1 cellular context compared by ENCODE assay signal in the genomic region with DNA sequence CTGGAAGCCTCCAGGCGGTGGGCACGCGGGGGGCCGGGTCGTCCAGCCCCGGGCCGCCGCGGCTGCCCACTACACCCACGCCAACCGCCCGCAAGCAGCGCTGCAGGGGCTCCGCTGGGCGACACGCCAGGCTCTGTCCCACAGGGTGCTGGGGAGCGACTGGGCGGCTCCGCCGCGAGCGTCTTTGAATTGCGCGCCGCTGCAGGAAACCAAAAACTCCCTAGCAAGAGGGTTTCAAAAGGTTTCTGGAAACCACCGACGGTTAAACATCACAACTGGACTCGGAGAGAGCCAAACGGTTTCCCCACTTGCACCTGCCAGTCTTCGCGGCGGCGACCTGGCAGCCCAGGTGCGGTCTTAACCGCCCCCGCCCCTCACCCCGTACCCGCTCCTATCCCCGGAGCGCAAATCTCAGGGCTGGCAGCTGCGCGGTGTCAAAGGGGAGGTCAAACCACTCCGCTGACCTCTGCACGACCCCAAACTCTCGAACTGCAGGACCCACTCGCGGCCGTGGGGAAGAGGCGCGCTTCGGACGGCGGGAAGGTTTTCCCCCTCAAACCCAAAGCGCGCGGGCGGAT.
TF ChIP-seq lines count a peak whose summit lies in the region.

No MANE protein-coding gene starts in this region.

TF ChIP-seq in GM12878, 131 proteins besides CTCF, POLR2A, EP300 and RAD21 (continued from another document and continues in another):
- TF ChIP-seq PAX5 (IDR thresholded peaks at IDR 0.05; ENCODE audit: borderline replicate concordance, low read depth, low read length) (peak; percentile 58), MTA3 (IDR thresholded peaks at IDR 0.05; ENCODE audit: borderline replicate concordance, low read length) (0 out of 2 replicates have a peak, but pooled peaks have one; percentile 44), FOS (IDR thresholded peaks at IDR 0.05; ENCODE audit: borderline replicate concordance, extremely low read depth, insufficient read length) (no peak), BHLHE40 (IDR thresholded peaks at IDR 0.05; ENCODE audit: borderline replicate concordance in 1 of 2, low read depth in 2 of 2, low read length in 1 of 2) (peak in 1 of 2 experiments; percentile 42; a peak in 2 of 4 replicates), CHD1 (IDR thresholded peaks at IDR 0.05; ENCODE audit: low read depth, low read length) (0 out of 2 replicates have a peak, but pooled peaks have one; percentile 3), CEBPB (IDR thresholded peaks at IDR 0.05; ENCODE audit: borderline replicate concordance in 1 of 2, low read depth in 2 of 2, low read length in 2 of 2) (no peak), EED (IDR thresholded peaks at IDR 0.05; ENCODE audit: low read depth) (no peak; the same call in 1 of the 2 replicates), CREM (IDR thresholded peaks at IDR 0.05; ENCODE audit: low read depth) (peak; percentile 49), POLR2AphosphoS5 (IDR thresholded peaks at IDR 0.05; ENCODE audit: low read length) (peak; percentile 55; the same call in 1 of the 2 replicates), NR2C1 (IDR thresholded peaks at IDR 0.05) (peak; percentile 73), MYB (IDR thresholded peaks at IDR 0.05; ENCODE audit: borderline replicate concordance, low read depth, low read length) (peak; percentile 71), IKZF1 (conservative IDR thresholded peaks at IDR 0.05) (peak; percentile 77), BMI1 (IDR thresholded peaks at IDR 0.05; ENCODE audit: borderline replicate concordance) (no peak; the same call in 1 of the 2 replicates), NRF1 (conservative IDR thresholded peaks at IDR 0.05; ENCODE audit: low read depth, low read length) (no peak), MXI1 (IDR thresholded peaks at IDR 0.05; ENCODE audit: low read depth, low read length) (no peak; the same call in 1 of the 2 replicates), SREBF1 (IDR thresholded peaks at IDR 0.05; ENCODE audit: low read length) (no peak), YY1 (IDR thresholded peaks at IDR 0.05; ENCODE audit: low read depth, low read length) (0 out of 2 replicates have a peak, but pooled peaks have one; percentile 11), FOXM1 (IDR thresholded peaks at IDR 0.05; ENCODE audit: low read depth, low read length) (peak; percentile 83), MEF2B (IDR thresholded peaks at IDR 0.05; ENCODE audit: partially characterized antibody, poor library complexity, severe bottlenecking) (no peak), SMAD1 (IDR thresholded peaks at IDR 0.05; ENCODE audit: low read depth, partially characterized antibody) (no peak), BRCA1 (IDR thresholded peaks at IDR 0.05; ENCODE audit: low read depth, low read length) (no peak), SMARCA5 (IDR thresholded peaks at IDR 0.05) (no peak), ZNF207 (IDR thresholded peaks at IDR 0.05; ENCODE audit: borderline replicate concordance) (no peak), RFX5 (IDR thresholded peaks at IDR 0.05; ENCODE audit: low read depth, low read length) (no peak), RELA (IDR thresholded peaks at IDR 0.05; ENCODE audit: borderline replicate concordance, partially characterized antibody) (no peak), SMAD5 (IDR thresholded peaks at IDR 0.05; ENCODE audit: low read depth) (no peak; the same call in 1 of the 2 replicates), POLR2AphosphoS2 (IDR thresholded peaks at IDR 0.05; ENCODE audit: low read depth, low read length) (0 out of 2 replicates have a peak, but pooled peaks have one; percentile 84), ESRRA (IDR thresholded peaks at IDR 0.05; ENCODE audit: low read length) (no peak), IRF4 (IDR thresholded peaks at IDR 0.05; ENCODE audit: low read depth, low read length) (no peak), RCOR1 (conservative IDR thresholded peaks at IDR 0.05; ENCODE audit: low read depth, low read length) (no peak), GATAD2B (conservative IDR thresholded peaks at IDR 0.05; ENCODE audit: low read depth) (peak; percentile 71; the same call in 1 of the 2 replicates), EZH2 (IDR thresholded peaks at IDR 0.05; ENCODE audit: borderline replicate concordance, control insufficient read depth, low read depth, low read length) (no peak)
- TF ChIP-seq, protein P1, sequence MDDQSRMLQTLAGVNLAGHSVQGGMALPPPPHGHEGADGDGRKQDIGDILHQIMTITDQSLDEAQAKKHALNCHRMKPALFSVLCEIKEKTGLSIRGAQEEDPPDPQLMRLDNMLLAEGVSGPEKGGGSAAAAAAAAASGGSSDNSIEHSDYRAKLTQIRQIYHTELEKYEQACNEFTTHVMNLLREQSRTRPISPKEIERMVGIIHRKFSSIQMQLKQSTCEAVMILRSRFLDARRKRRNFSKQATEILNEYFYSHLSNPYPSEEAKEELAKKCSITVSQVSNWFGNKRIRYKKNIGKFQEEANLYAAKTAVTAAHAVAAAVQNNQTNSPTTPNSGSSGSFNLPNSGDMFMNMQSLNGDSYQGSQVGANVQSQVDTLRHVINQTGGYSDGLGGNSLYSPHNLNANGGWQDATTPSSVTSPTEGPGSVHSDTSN (IDR thresholded peaks at IDR 0.05; ENCODE audit: insufficient replicate concordance, low read depth, low read length), result no peak
- TF ChIP-seq, protein P2, sequence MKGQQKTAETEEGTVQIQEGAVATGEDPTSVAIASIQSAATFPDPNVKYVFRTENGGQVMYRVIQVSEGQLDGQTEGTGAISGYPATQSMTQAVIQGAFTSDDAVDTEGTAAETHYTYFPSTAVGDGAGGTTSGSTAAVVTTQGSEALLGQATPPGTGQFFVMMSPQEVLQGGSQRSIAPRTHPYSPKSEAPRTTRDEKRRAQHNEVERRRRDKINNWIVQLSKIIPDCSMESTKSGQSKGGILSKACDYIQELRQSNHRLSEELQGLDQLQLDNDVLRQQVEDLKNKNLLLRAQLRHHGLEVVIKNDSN (IDR thresholded peaks at IDR 0.05; ENCODE audit: borderline replicate concordance, extremely low read length, insufficient read depth, low read depth, low read length), result no peak
- TF ChIP-seq, protein P3, sequence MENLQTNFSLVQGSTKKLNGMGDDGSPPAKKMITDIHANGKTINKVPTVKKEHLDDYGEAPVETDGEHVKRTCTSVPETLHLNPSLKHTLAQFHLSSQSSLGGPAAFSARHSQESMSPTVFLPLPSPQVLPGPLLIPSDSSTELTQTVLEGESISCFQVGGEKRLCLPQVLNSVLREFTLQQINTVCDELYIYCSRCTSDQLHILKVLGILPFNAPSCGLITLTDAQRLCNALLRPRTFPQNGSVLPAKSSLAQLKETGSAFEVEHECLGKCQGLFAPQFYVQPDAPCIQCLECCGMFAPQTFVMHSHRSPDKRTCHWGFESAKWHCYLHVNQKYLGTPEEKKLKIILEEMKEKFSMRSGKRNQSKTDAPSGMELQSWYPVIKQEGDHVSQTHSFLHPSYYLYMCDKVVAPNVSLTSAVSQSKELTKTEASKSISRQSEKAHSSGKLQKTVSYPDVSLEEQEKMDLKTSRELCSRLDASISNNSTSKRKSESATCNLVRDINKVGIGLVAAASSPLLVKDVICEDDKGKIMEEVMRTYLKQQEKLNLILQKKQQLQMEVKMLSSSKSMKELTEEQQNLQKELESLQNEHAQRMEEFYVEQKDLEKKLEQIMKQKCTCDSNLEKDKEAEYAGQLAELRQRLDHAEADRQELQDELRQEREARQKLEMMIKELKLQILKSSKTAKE (IDR thresholded peaks at IDR 0.05; ENCODE audit: low read depth, poor library complexity, severe bottlenecking), result no peak
- TF ChIP-seq, protein P4, sequence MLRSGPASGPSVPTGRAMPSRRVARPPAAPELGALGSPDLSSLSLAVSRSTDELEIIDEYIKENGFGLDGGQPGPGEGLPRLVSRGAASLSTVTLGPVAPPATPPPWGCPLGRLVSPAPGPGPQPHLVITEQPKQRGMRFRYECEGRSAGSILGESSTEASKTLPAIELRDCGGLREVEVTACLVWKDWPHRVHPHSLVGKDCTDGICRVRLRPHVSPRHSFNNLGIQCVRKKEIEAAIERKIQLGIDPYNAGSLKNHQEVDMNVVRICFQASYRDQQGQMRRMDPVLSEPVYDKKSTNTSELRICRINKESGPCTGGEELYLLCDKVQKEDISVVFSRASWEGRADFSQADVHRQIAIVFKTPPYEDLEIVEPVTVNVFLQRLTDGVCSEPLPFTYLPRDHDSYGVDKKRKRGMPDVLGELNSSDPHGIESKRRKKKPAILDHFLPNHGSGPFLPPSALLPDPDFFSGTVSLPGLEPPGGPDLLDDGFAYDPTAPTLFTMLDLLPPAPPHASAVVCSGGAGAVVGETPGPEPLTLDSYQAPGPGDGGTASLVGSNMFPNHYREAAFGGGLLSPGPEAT (IDR thresholded peaks at IDR 0.05; ENCODE audit: low read depth), result peak; percentile 76
- TF ChIP-seq, protein P5, sequence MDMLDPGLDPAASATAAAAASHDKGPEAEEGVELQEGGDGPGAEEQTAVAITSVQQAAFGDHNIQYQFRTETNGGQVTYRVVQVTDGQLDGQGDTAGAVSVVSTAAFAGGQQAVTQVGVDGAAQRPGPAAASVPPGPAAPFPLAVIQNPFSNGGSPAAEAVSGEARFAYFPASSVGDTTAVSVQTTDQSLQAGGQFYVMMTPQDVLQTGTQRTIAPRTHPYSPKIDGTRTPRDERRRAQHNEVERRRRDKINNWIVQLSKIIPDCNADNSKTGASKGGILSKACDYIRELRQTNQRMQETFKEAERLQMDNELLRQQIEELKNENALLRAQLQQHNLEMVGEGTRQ (IDR thresholded peaks at IDR 0.05; ENCODE audit: borderline replicate concordance, low read depth, low read length), result no peak
- TF ChIP-seq, protein P6, sequence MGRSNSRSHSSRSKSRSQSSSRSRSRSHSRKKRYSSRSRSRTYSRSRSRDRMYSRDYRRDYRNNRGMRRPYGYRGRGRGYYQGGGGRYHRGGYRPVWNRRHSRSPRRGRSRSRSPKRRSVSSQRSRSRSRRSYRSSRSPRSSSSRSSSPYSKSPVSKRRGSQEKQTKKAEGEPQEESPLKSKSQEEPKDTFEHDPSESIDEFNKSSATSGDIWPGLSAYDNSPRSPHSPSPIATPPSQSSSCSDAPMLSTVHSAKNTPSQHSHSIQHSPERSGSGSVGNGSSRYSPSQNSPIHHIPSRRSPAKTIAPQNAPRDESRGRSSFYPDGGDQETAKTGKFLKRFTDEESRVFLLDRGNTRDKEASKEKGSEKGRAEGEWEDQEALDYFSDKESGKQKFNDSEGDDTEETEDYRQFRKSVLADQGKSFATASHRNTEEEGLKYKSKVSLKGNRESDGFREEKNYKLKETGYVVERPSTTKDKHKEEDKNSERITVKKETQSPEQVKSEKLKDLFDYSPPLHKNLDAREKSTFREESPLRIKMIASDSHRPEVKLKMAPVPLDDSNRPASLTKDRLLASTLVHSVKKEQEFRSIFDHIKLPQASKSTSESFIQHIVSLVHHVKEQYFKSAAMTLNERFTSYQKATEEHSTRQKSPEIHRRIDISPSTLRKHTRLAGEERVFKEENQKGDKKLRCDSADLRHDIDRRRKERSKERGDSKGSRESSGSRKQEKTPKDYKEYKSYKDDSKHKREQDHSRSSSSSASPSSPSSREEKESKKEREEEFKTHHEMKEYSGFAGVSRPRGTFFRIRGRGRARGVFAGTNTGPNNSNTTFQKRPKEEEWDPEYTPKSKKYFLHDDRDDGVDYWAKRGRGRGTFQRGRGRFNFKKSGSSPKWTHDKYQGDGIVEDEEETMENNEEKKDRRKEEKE (IDR thresholded peaks at IDR 0.05), result no peak; the same call in 1 of the 2 replicates
- TF ChIP-seq, protein P7, sequence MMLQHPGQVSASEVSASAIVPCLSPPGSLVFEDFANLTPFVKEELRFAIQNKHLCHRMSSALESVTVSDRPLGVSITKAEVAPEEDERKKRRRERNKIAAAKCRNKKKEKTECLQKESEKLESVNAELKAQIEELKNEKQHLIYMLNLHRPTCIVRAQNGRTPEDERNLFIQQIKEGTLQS (IDR thresholded peaks at IDR 0.05; ENCODE audit: borderline replicate concordance, extremely low read depth, low read depth, low read length), result no peak
- TF ChIP-seq, protein P8, sequence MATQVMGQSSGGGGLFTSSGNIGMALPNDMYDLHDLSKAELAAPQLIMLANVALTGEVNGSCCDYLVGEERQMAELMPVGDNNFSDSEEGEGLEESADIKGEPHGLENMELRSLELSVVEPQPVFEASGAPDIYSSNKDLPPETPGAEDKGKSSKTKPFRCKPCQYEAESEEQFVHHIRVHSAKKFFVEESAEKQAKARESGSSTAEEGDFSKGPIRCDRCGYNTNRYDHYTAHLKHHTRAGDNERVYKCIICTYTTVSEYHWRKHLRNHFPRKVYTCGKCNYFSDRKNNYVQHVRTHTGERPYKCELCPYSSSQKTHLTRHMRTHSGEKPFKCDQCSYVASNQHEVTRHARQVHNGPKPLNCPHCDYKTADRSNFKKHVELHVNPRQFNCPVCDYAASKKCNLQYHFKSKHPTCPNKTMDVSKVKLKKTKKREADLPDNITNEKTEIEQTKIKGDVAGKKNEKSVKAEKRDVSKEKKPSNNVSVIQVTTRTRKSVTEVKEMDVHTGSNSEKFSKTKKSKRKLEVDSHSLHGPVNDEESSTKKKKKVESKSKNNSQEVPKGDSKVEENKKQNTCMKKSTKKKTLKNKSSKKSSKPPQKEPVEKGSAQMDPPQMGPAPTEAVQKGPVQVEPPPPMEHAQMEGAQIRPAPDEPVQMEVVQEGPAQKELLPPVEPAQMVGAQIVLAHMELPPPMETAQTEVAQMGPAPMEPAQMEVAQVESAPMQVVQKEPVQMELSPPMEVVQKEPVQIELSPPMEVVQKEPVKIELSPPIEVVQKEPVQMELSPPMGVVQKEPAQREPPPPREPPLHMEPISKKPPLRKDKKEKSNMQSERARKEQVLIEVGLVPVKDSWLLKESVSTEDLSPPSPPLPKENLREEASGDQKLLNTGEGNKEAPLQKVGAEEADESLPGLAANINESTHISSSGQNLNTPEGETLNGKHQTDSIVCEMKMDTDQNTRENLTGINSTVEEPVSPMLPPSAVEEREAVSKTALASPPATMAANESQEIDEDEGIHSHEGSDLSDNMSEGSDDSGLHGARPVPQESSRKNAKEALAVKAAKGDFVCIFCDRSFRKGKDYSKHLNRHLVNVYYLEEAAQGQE (IDR thresholded peaks at IDR 0.05; ENCODE audit: low read depth, low read length), result no peak
- TF ChIP-seq, protein P9, sequence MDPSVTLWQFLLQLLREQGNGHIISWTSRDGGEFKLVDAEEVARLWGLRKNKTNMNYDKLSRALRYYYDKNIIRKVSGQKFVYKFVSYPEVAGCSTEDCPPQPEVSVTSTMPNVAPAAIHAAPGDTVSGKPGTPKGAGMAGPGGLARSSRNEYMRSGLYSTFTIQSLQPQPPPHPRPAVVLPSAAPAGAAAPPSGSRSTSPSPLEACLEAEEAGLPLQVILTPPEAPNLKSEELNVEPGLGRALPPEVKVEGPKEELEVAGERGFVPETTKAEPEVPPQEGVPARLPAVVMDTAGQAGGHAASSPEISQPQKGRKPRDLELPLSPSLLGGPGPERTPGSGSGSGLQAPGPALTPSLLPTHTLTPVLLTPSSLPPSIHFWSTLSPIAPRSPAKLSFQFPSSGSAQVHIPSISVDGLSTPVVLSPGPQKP (IDR thresholded peaks at IDR 0.05; ENCODE audit: low read depth, low read length), result no peak
